ENCODE assay signal across 14 cellular contexts in the genomic region with DNA sequence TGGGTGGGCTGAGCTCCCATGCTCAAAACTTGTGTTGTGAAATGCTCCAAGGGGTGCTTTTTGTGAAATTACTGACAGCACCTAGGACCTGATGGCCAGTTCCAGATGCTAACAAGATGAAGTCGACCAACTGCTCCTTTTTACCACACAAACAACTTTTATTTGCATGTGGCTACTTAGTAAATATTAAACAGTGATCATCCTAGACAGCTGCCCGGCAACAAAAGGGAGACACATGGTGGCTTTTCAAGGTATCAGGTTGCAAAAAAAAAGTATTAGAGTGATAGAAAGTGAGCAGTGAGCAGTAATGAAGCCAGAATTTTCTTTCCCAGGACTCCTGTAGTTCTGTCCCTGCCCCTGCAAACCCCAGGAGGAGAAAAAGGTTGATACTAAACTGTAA.
DNase-seq lines count a peak whose midpoint lies in the region; ATAC-seq and TF ChIP-seq lines count a peak whose summit lies in the region.
"Had no signal": no experiment of that assay in that cellular context is flagged by ENCODE, and none has a peak within 500 bp of the region (broad histone marks: within the 10 kb centered on the region; RNA-seq: fewer than 3 reads in every experiment).

No MANE protein-coding gene starts in this region.

- H3K27ac Mint-ChIP-seq in endothelial cell (ENCODE audit: unreplicated experiment) = peak overlapping the region; percentile 75
- no peak overlapping the region for H3K27ac Mint-ChIP-seq in activated naive CD4-positive, alpha-beta T cell treated with anti-CD3 and anti-CD28 coated beads, Interleukin-2, amount 10 ng/mL, durations not matched to agents 7 days and 5 days
- H3K27ac Mint-ChIP-seq: activated CD4-positive, alpha-beta T cell treated with anti-CD3 and anti-CD28 coated beads, Interleukin-2, amount 10 ng/mL, durations not matched to agents 7 days and 5 days; CD14-positive monocyte; stimulated activated naive CD8-positive, alpha-beta T cell treated with anti-CD3 and anti-CD28 coated beads, Interleukin-15, amount 100 ng/mL, for 72 hours had no signal

- CTCF ChIA-PET in activated naive CD4-positive, alpha-beta T cell treated with anti-CD3 and anti-CD28 coated beads, Interleukin-2, amount 10 ng/mL, durations not matched to agents 7 days and 5 days (lab: Charles Lee) = no interaction called here

- no peak overlapping the region for H3K4me3 Mint-ChIP-seq in endothelial cell (ENCODE audit: unreplicated experiment)
- no peak overlapping the region for H3K4me3 Mint-ChIP-seq in activated naive CD4-positive, alpha-beta T cell treated with anti-CD3 and anti-CD28 coated beads, Interleukin-2, amount 10 ng/mL, durations not matched to agents 7 days and 5 days
- H3K4me3 Mint-ChIP-seq: activated CD4-positive, alpha-beta T cell treated with anti-CD3 and anti-CD28 coated beads, Interleukin-2, amount 10 ng/mL, durations not matched to agents 7 days and 5 days; stimulated activated naive CD8-positive, alpha-beta T cell treated with anti-CD3 and anti-CD28 coated beads, Interleukin-15, amount 100 ng/mL, for 72 hours had no signal

- H3K9me3 Mint-ChIP-seq in endothelial cell (ENCODE audit: unreplicated experiment) = peaks cover 13% of the 10 kb centered on the region
- H3K9me3 Mint-ChIP-seq in activated naive CD4-positive, alpha-beta T cell treated with anti-CD3 and anti-CD28 coated beads, Interleukin-2, amount 10 ng/mL, durations not matched to agents 7 days and 5 days = peaks cover 6% of the 10 kb centered on the region

- TF ChIP-seq CTCF in endothelial cell (IDR thresholded peaks at IDR 0.05; ENCODE audit: unreplicated experiment) = no peak

- DNase-seq in endothelial cell (ENCODE audit: low spot score) = no peak
- DNase-seq in activated naive CD4-positive, alpha-beta T cell treated with anti-CD3 and anti-CD28 coated beads, Interleukin-2, amount 10 ng/mL, durations not matched to agents 7 days and 5 days = no peak
- DNase-seq: activated CD4-positive, alpha-beta T cell treated with anti-CD3 and anti-CD28 coated beads, Interleukin-2, amount 10 ng/mL, durations not matched to agents 7 days and 5 days; amygdala; glutamatergic neuron; kidney; MM.1S; stimulated activated naive CD8-positive, alpha-beta T cell treated with anti-CD3 and anti-CD28 coated beads, Interleukin-15, amount 100 ng/mL, for 72 hours had no signal

- peaks cover 36% of the 10 kb centered on the region for H3K4me1 Mint-ChIP-seq in endothelial cell (ENCODE audit: unreplicated experiment)
- no peaks in the 10 kb centered on the region for H3K4me1 Mint-ChIP-seq in activated naive CD4-positive, alpha-beta T cell treated with anti-CD3 and anti-CD28 coated beads, Interleukin-2, amount 10 ng/mL, durations not matched to agents 7 days and 5 days
- H3K4me1 Mint-ChIP-seq: activated CD4-positive, alpha-beta T cell treated with anti-CD3 and anti-CD28 coated beads, Interleukin-2, amount 10 ng/mL, durations not matched to agents 7 days and 5 days; CD14-positive monocyte; stimulated activated naive CD8-positive, alpha-beta T cell treated with anti-CD3 and anti-CD28 coated beads, Interleukin-15, amount 100 ng/mL, for 72 hours had no signal

- H3K36me3 Mint-ChIP-seq in endothelial cell (ENCODE audit: low read depth, unreplicated experiment) = peaks cover 12% of the 10 kb centered on the region
- H3K36me3 Mint-ChIP-seq in activated naive CD4-positive, alpha-beta T cell treated with anti-CD3 and anti-CD28 coated beads, Interleukin-2, amount 10 ng/mL, durations not matched to agents 7 days and 5 days = no peaks in the 10 kb centered on the region
- H3K36me3 Mint-ChIP-seq: CD14-positive monocyte had no signal

- ATAC-seq in GM18907 (IDR thresholded peaks at IDR 0.05; ENCODE audit: unreplicated experiment) = peak; percentile 85
- ATAC-seq in GM21737 (IDR thresholded peaks at IDR 0.05; ENCODE audit: unreplicated experiment) = peak; percentile 65
- ATAC-seq in HG03460 (IDR thresholded peaks at IDR 0.05; ENCODE audit: unreplicated experiment) = peak; percentile 79
- no peak for ATAC-seq in HG03025 (IDR thresholded peaks at IDR 0.05; ENCODE audit: low FRiP score, unreplicated experiment)
- ATAC-seq in GM21381 (IDR thresholded peaks at IDR 0.05; ENCODE audit: unreplicated experiment) = no peak
- ATAC-seq: stimulated activated naive CD8-positive, alpha-beta T cell treated with anti-CD3 and anti-CD28 coated beads, Interleukin-15, amount 100 ng/mL, for 72 hours had no signal

- peaks cover 8% of the 10 kb centered on the region for H3K27me3 Mint-ChIP-seq in endothelial cell (ENCODE audit: unreplicated experiment)
- no peaks in the 10 kb centered on the region for H3K27me3 Mint-ChIP-seq in activated naive CD4-positive, alpha-beta T cell treated with anti-CD3 and anti-CD28 coated beads, Interleukin-2, amount 10 ng/mL, durations not matched to agents 7 days and 5 days
- H3K27me3 Mint-ChIP-seq: activated CD4-positive, alpha-beta T cell treated with anti-CD3 and anti-CD28 coated beads, Interleukin-2, amount 10 ng/mL, durations not matched to agents 7 days and 5 days; stimulated activated naive CD8-positive, alpha-beta T cell treated with anti-CD3 and anti-CD28 coated beads, Interleukin-15, amount 100 ng/mL, for 72 hours had no signal

Comparison
In these comparisons a context has a peak if more than half of its experiments do, and no peak if none do; other contexts are left out.
1. ATAC-seq: peak in GM18907 (single experiment), GM21737 (single experiment) and HG03460 (single experiment); none in HG03025 (single experiment) and GM21381 (single experiment).